Comparison of ENCODE assay signal across 16 cellular contexts in the genomic region with DNA sequence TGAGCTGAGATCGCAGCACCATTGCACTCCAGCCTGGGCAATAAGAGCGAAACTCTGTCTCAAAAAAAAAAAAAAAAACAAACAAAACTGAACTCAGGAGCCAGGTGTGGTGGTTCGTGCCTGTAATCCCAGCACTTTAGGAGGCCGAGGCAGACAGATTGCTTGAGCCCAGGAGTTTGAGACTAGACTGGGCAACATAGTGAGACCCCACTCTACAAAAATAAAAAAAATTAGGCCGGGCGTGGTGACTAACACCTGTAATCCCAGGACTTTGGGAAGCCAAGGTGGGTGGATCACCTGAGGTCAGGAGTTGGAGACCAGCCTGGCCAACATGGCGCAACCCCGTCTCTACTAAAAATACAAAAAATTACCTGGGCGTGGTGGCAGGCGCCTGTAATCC. TPM values are rescaled to one million over a fixed set of nuclear protein-coding genes. Genes with fewer than 3 reads are reported as not detected.
"Had no signal": no experiment of that assay in that cellular context is flagged by ENCODE, and none has a peak within 500 bp of the region (broad histone marks: within the 10 kb centered on the region; RNA-seq: fewer than 3 reads in every experiment).

No MANE protein-coding gene starts in this region.

RNA-seq across cellular contexts. Expression of gene FXYD3, which starts 13.7 kb away (rescaled TPM):
- total RNA-seq: liver; lung microvascular endothelial cell; mononuclear cell; naive thymus-derived CD4-positive, alpha-beta T cell had no signal
- polyA plus RNA-seq: immature natural killer cell; naive thymus-derived CD4-positive, alpha-beta T cell had no signal

RNA-seq across cellular contexts. Expression of gene LGI4, which starts 32.9 kb away (rescaled TPM):
- total RNA-seq: kidney epithelial cell, lung microvascular endothelial cell had no signal
- polyA plus RNA-seq: immature natural killer cell; naive thymus-derived CD4-positive, alpha-beta T cell had no signal

RNA-seq across cellular contexts. Expression of gene FXYD1, which starts 36.7 kb away (rescaled TPM):
- total RNA-seq: kidney epithelial cell, lung microvascular endothelial cell had no signal

RNA-seq across cellular contexts. Expression of gene FXYD7, which starts 41.1 kb away (rescaled TPM):
- total RNA-seq: kidney epithelial cell, left cardiac atrium, left colon, left lung, left ventricle myocardium inferior, left ventricle myocardium superior, lower lobe of right lung, lung, lung microvascular endothelial cell, mucosa of gallbladder, myocyte had no signal
- polyA plus RNA-seq: keratinocyte had no signal
